In genomic region chr1:84078108-84078823, GRCh38 we compare ENCODE assay signal across 8 cellular contexts.
DNase-seq lines count a peak whose midpoint lies in the region; ATAC-seq and TF ChIP-seq lines count a peak whose summit lies in the region.

No MANE protein-coding gene starts in this region.

- H3K9me3 ChIP-seq in heart right ventricle = no peaks in the 10 kb centered on the region
- H3K9me3 ChIP-seq in parathyroid adenoma (ENCODE audit: control insufficient read depth, low read length) = no peaks in the 10 kb centered on the region

- WGBS in heart right ventricle, 2 donors = 0 to 1% methylated on average over 57 to 60 of the region's 60 CpGs

- CTCF ChIA-PET in activated naive CD4-positive, alpha-beta T cell treated with anti-CD3 and anti-CD28 coated beads, Interleukin-2, amount 10 ng/mL, durations not matched to agents 7 days and 5 days (lab: Charles Lee) = interaction anchor here (0.7 to 1.3 kb wide), 3 partner anchors 12 to 676 kb away, joined by 3 read pairs; no protein-coding TSS in a partner anchor

- peak; percentile 56 to 57 for ATAC-seq in activated T-cell treated with anti-CD3 and anti-CD28 coated beads, Interleukin-2, amount 50 U/mL, for 4 hours
- peak; percentile 36 to 80 (median 61) for ATAC-seq in heart right ventricle

- H3K4me3 Mint-ChIP-seq in activated T-cell treated with anti-CD3 and anti-CD28 coated beads, Interleukin-2, amount 50 U/mL, for 4 hours = peak overlapping the region; percentile 85
- H3K4me3 Mint-ChIP-seq in activated naive CD4-positive, alpha-beta T cell treated with anti-CD3 and anti-CD28 coated beads, Interleukin-2, amount 10 ng/mL, durations not matched to agents 7 days and 5 days = peak overlapping the region; percentile 79

- intact Hi-C loops in heart right ventricle (cut with DNase I) = loop anchor here in 2 of 10 donors (5.0 to 10.0 kb wide), 2 partner anchors 44 to 83 kb away; partner anchors contain the start of gene TTLL7 (in 1 of the 2)

- TF ChIP-seq CTCF in heart right ventricle (IDR thresholded peaks at IDR 0.05) (no peak), parathyroid adenoma (IDR thresholded peaks at IDR 0.05) (no peak)

- DNase-seq in activated T-cell treated with anti-CD3 and anti-CD28 coated beads, Interleukin-2, amount 50 U/mL, for 4 hours = peak; percentile 6
- DNase-seq in activated T-cell treated with anti-CD3 and anti-CD28 coated beads for 4 hours (no peak), H7 (no peak), Kasumi-1 (lab: John Stamatoyannopoulos, UW) (peak; percentile 42 to 54), heart right ventricle (peak in 1 of 2 donors; percentile 12), NCI-H1048 (lab: John Stamatoyannopoulos, UW) (no peak)
- no peak for DNase-seq in activated naive CD4-positive, alpha-beta T cell treated with anti-CD3 and anti-CD28 coated beads, Interleukin-2, amount 10 ng/mL, durations not matched to agents 7 days and 5 days

- H3K9me3 Mint-ChIP-seq in activated T-cell treated with anti-CD3 and anti-CD28 coated beads, Interleukin-2, amount 50 U/mL, for 4 hours = no peaks in the 10 kb centered on the region
- H3K9me3 Mint-ChIP-seq in activated naive CD4-positive, alpha-beta T cell treated with anti-CD3 and anti-CD28 coated beads, Interleukin-2, amount 10 ng/mL, durations not matched to agents 7 days and 5 days = no peaks in the 10 kb centered on the region

- no peaks in the 10 kb centered on the region for H3K27me3 ChIP-seq in H7 (ENCODE audit: control insufficient read depth, insufficient read depth, low read length)
- H3K27me3 ChIP-seq in heart right ventricle = peaks cover 0 to 12% (median 0%) of the 10 kb centered on the region in 7 donors
- H3K27me3 ChIP-seq in parathyroid adenoma (ENCODE audit: control insufficient read depth, insufficient read depth, low read length) = no peaks in the 10 kb centered on the region

- H3K4me3 ChIP-seq in H7 (ENCODE audit: insufficient read depth, low read depth, low read length) (peak overlapping the region; percentile 93), heart right ventricle (peak overlapping the region; percentile 57 to 91 (median 86)), parathyroid adenoma (ENCODE audit: low read depth, low read length) (peak overlapping the region; percentile 64)

- H3K79me2 ChIP-seq in parathyroid adenoma = no peaks in the 10 kb centered on the region

- H3K27ac ChIP-seq in heart right ventricle (peak overlapping the region; percentile 23 to 91 (median 88)), parathyroid adenoma (no peak overlapping the region)

- peak overlapping the region; percentile 42 for H3K27ac Mint-ChIP-seq in activated naive CD4-positive, alpha-beta T cell treated with anti-CD3 and anti-CD28 coated beads, Interleukin-2, amount 10 ng/mL, durations not matched to agents 7 days and 5 days

- H3K4me1 ChIP-seq in heart right ventricle (peaks cover 1 to 29% (median 6%) of the 10 kb centered on the region in 9 donors), parathyroid adenoma (no peaks in the 10 kb centered on the region)

- H3K27me3 Mint-ChIP-seq in activated T-cell treated with anti-CD3 and anti-CD28 coated beads, Interleukin-2, amount 50 U/mL, for 4 hours (ENCODE audit: low read depth) = peaks cover 3% of the 10 kb centered on the region
- H3K27me3 Mint-ChIP-seq in activated naive CD4-positive, alpha-beta T cell treated with anti-CD3 and anti-CD28 coated beads, Interleukin-2, amount 10 ng/mL, durations not matched to agents 7 days and 5 days = peaks cover 3% of the 10 kb centered on the region

- no peaks in the 10 kb centered on the region for H3K36me3 Mint-ChIP-seq in activated T-cell treated with anti-CD3 and anti-CD28 coated beads, Interleukin-2, amount 50 U/mL, for 4 hours (ENCODE audit: insufficient read depth)
- H3K36me3 Mint-ChIP-seq in activated naive CD4-positive, alpha-beta T cell treated with anti-CD3 and anti-CD28 coated beads, Interleukin-2, amount 10 ng/mL, durations not matched to agents 7 days and 5 days = no peaks in the 10 kb centered on the region

- H3K36me3 ChIP-seq in H7 (replicated peaks; ENCODE audit: control insufficient read depth, insufficient read depth, low read length) = no peaks in the 10 kb centered on the region
- H3K36me3 ChIP-seq in heart right ventricle = no peaks in the 10 kb centered on the region
- no peaks in the 10 kb centered on the region for H3K36me3 ChIP-seq in parathyroid adenoma (ENCODE audit: control insufficient read depth, insufficient read depth, low read length)

- H2AFZ ChIP-seq in parathyroid adenoma = peak overlapping the region; percentile 77

- peak overlapping the region; percentile 74 for H3K4me2 ChIP-seq in parathyroid adenoma (ENCODE audit: low read length)

- peaks cover 7% of the 10 kb centered on the region for H3K4me1 Mint-ChIP-seq in activated T-cell treated with anti-CD3 and anti-CD28 coated beads, Interleukin-2, amount 50 U/mL, for 4 hours (ENCODE audit: low read depth)
- H3K4me1 Mint-ChIP-seq in activated naive CD4-positive, alpha-beta T cell treated with anti-CD3 and anti-CD28 coated beads, Interleukin-2, amount 10 ng/mL, durations not matched to agents 7 days and 5 days = peaks cover 15% of the 10 kb centered on the region

- no peak overlapping the region for H3K9ac ChIP-seq in parathyroid adenoma

Comparison
In these comparisons a context has a peak if more than half of its experiments do, and no peak if none do; other contexts are left out.
1. DNase-seq: peak in activated T-cell treated with anti-CD3 and anti-CD28 coated beads, Interleukin-2, amount 50 U/mL, for 4 hours (single experiment) and Kasumi-1 (2 of 2); none in activated T-cell treated with anti-CD3 and anti-CD28 coated beads for 4 hours (single experiment), H7 (single experiment), activated naive CD4-positive, alpha-beta T cell treated with anti-CD3 and anti-CD28 coated beads, Interleukin-2, amount 10 ng/mL, durations not matched to agents 7 days and 5 days (single experiment) and NCI-H1048 (single experiment).
2. Peak in every context shown above with its lines, with median percentiles within 50 percentile points of each other: H3K4me3 ChIP-seq.